Comparison of ENCODE assay signal across 31 cellular contexts in genomic region chr13:85995788-85996418, GRCh38.
DNase-seq lines count a peak whose midpoint lies in the region; ATAC-seq and TF ChIP-seq lines count a peak whose summit lies in the region.
"Had no signal": no experiment of that assay in that cellular context is flagged by ENCODE, and none has a peak within 500 bp of the region (broad histone marks: within the 10 kb centered on the region; RNA-seq: fewer than 3 reads in every experiment).

No MANE protein-coding gene starts in this region.

- no peak overlapping the region for H3K18ac ChIP-seq in neuronal stem cell (ENCODE audit: low read length)

- H3K36me3 ChIP-seq in GM23338 (ENCODE audit: insufficient read depth): no peaks in the 10 kb centered on the region
- no peaks in the 10 kb centered on the region for H3K36me3 ChIP-seq in neuronal stem cell (replicated peaks in 1 of 2; ENCODE audit: control insufficient read depth in 2 of 2, insufficient read depth in 2 of 2, low read length in 2 of 2)
- H3K36me3 ChIP-seq in GM23248 (ENCODE audit: low read depth): no peaks in the 10 kb centered on the region
- H3K36me3 ChIP-seq: cardiac muscle cell, esophagus muscularis mucosa, left lung, spleen, vagina had no signal

- no peaks in the 10 kb centered on the region for H3K36me3 Mint-ChIP-seq in GM23338 (ENCODE audit: low read depth)
- H3K36me3 Mint-ChIP-seq: activated CD8-positive, alpha-beta memory T cell treated with anti-CD3 and anti-CD28 coated beads, Interleukin-2, amount 10 ng/mL, durations not matched to agents 7 days and 5 days; activated naive CD4-positive, alpha-beta T cell treated with anti-CD3 and anti-CD28 coated beads, Interleukin-2, amount 50 U/mL, for 72 hours; CD4-positive, CD25-positive, alpha-beta regulatory T cell; naive B cell; stimulated activated naive B cell treated with anti-CD40 and anti-IgM and Interleukin-4, amounts not matched to agents 10 μg/mL and 1 μg/mL and 100 μg/mL, for 72 hours; WTC11 had no signal

- H4K91ac ChIP-seq in neuronal stem cell (ENCODE audit: low read depth, low read length, poor library complexity): no peak overlapping the region

- in situ Hi-C loops in GM23248 (cut with MboI): no loop called here

- no peaks in the 10 kb centered on the region for H3K27me3 Mint-ChIP-seq in GM23338 (ENCODE audit: insufficient read depth, low read depth, poor library complexity)
- H3K27me3 Mint-ChIP-seq: activated CD8-positive, alpha-beta memory T cell treated with anti-CD3 and anti-CD28 coated beads, Interleukin-2, amount 10 ng/mL, durations not matched to agents 7 days and 5 days; CD4-positive, CD25-positive, alpha-beta regulatory T cell; naive B cell; stimulated activated naive B cell treated with anti-CD40 and anti-IgM and Interleukin-4, amounts not matched to agents 10 μg/mL and 1 μg/mL and 100 μg/mL, for 72 hours had no signal

- no peak overlapping the region for H3K23ac ChIP-seq in neuronal stem cell (ENCODE audit: low read depth, low read length, poor library complexity)

- H2BK120ac ChIP-seq in neuronal stem cell (ENCODE audit: low read depth, low read length): no peak overlapping the region

- no peaks in the 10 kb centered on the region for H3K4me1 Mint-ChIP-seq in GM23338
- H3K4me1 Mint-ChIP-seq: activated CD8-positive, alpha-beta memory T cell treated with anti-CD3 and anti-CD28 coated beads, Interleukin-2, amount 10 ng/mL, durations not matched to agents 7 days and 5 days; CD4-positive, CD25-positive, alpha-beta regulatory T cell; H9; naive B cell; stimulated activated naive B cell treated with anti-CD40 and anti-IgM and Interleukin-4, amounts not matched to agents 10 μg/mL and 1 μg/mL and 100 μg/mL, for 72 hours; WTC11 had no signal

- H3K27ac ChIP-seq in GM23338 (ENCODE audit: low read depth) (no peak overlapping the region), neuronal stem cell (replicated peaks; ENCODE audit: low read length) (no peak overlapping the region), GM23248 (no peak overlapping the region)
- H3K27ac ChIP-seq: cardiac muscle cell, esophagus muscularis mucosa, KMS-11, left lung, spleen, vagina had no signal

- no peak overlapping the region for H3K4me3 Mint-ChIP-seq in GM23338
- H3K4me3 Mint-ChIP-seq: activated CD8-positive, alpha-beta memory T cell treated with anti-CD3 and anti-CD28 coated beads, Interleukin-2, amount 10 ng/mL, durations not matched to agents 7 days and 5 days; CD4-positive, CD25-positive, alpha-beta regulatory T cell; endodermal cell; H9; naive B cell; stimulated activated naive B cell treated with anti-CD40 and anti-IgM and Interleukin-4, amounts not matched to agents 10 μg/mL and 1 μg/mL and 100 μg/mL, for 72 hours; T-helper 2 cell treated with Interferon-gamma antibody and Interleukin-4, amounts not matched to agents 5 μg/mL and 100 μg/mL, for 36 hours; WTC11 had no signal

- TF ChIP-seq CTCF in GM23338 (conservative IDR thresholded peaks at IDR 0.05; ENCODE audit: low read depth in 2 of 2): no peak

- WGBS in neuronal stem cell (ENCODE audit: extremely low coverage in 2 of 2, insufficient read length in 2 of 2, insufficient replicate concordance in 1 of 2), 2 donors: no CpG with 5 or more reads among the region's 3 CpGs
- 42 to 47% methylated on average over 3 of the region's 3 CpGs for WGBS in GM23248 (ENCODE audit: low coverage in 1 of 2, low lambda C conversion rate in 2 of 2, missing lambda C conversion rate in 2 of 2), 2 experiments

- H3K9ac ChIP-seq in neuronal stem cell (ENCODE audit: low read depth, low read length, poor library complexity) (no peak overlapping the region), GM23248 (no peak overlapping the region)
- H3K9ac ChIP-seq: KMS-11 had no signal

- no peaks in the 10 kb centered on the region for H3K9me3 Mint-ChIP-seq in GM23338
- H3K9me3 Mint-ChIP-seq: endodermal cell; H9; stimulated activated naive B cell treated with anti-CD40 and anti-IgM and Interleukin-4, amounts not matched to agents 10 μg/mL and 1 μg/mL and 100 μg/mL, for 72 hours; WTC11 had no signal

- H3K27me3 ChIP-seq in GM23338 (ENCODE audit: insufficient read depth) (no peaks in the 10 kb centered on the region), neuronal stem cell (ENCODE audit: control insufficient read depth in 3 of 3, insufficient read depth in 3 of 3, low read depth in 1 of 3, low read length in 3 of 3) (no peaks in the 10 kb centered on the region), GM23248 (replicated peaks; ENCODE audit: insufficient read depth) (no peaks in the 10 kb centered on the region)
- H3K27me3 ChIP-seq: cardiac muscle cell, esophagus muscularis mucosa, left lung, spleen, vagina had no signal

- no peaks in the 10 kb centered on the region for H3K9me3 ChIP-seq in neuronal stem cell (replicated peaks in 1 of 2; ENCODE audit: control insufficient read depth in 2 of 2, insufficient read depth in 1 of 2, low read depth in 1 of 2, low read length in 2 of 2)
- no peaks in the 10 kb centered on the region for H3K9me3 ChIP-seq in GM23248 (ENCODE audit: low read depth)
- H3K9me3 ChIP-seq: esophagus muscularis mucosa, left lung, spleen, vagina had no signal

- DNase-seq in GM23338 (ENCODE audit: low spot score): no peak
- DNase-seq in NCI-H1417 (lab: John Stamatoyannopoulos, UW): peak in 2 of 3 experiments; percentile 35 to 76
- peak; percentile 45 for DNase-seq in OCI-M1 (lab: John Stamatoyannopoulos, UW)
- no peak for DNase-seq in neuronal stem cell (ENCODE audit: low spot score)
- DNase-seq in putamen (ENCODE audit: low spot score): no peak
- DNase-seq in GM23248: no peak
- DNase-seq: activated CD4-positive, alpha-beta T cell treated with anti-CD3 and anti-CD28 coated beads, Interleukin-2, amount 50 U/mL, for 1 hour; activated CD8-positive, alpha-beta memory T cell treated with anti-CD3 and anti-CD28 coated beads, Interleukin-2, amount 10 ng/mL, durations not matched to agents 7 days and 5 days; aorta; CD4-positive, CD25-positive, alpha-beta regulatory T cell; cortex of kidney; EL; endodermal cell; foreskin melanocyte; H9; left lung; naive B cell; NCI-H2081 treated with DMSO at 0.1 percent for 48 hours; NCI-H774; right cardiac atrium; spleen; stimulated activated CD4-positive, alpha-beta T cell treated with anti-CD3 and anti-CD28 coated beads, Interleukin-4, amount 100 ng/mL, for 24 hours; stimulated activated naive B cell treated with anti-CD40 and anti-IgM and Interleukin-4, amounts not matched to agents 10 μg/mL and 1 μg/mL and 100 μg/mL, for 72 hours had no signal

- H4K8ac ChIP-seq in neuronal stem cell (ENCODE audit: low read depth, low read length): no peak overlapping the region

- H3K4me3 ChIP-seq in GM23338: no peak overlapping the region
- no peak overlapping the region for H3K4me3 ChIP-seq in neuronal stem cell (ENCODE audit: low read length in 2 of 2)
- no peak overlapping the region for H3K4me3 ChIP-seq in GM23248
- H3K4me3 ChIP-seq: cardiac muscle cell, esophagus muscularis mucosa, left lung, spleen, vagina had no signal

- H2AFZ ChIP-seq in GM23338: no peak overlapping the region
- peak overlapping the region; percentile 68 for H2AFZ ChIP-seq in neuronal stem cell (ENCODE audit: low read length)
- no peak overlapping the region for H2AFZ ChIP-seq in GM23248

- H3K14ac ChIP-seq in neuronal stem cell (ENCODE audit: low read length): no peak overlapping the region

- H3K27ac Mint-ChIP-seq in GM23338: peak overlapping the region; percentile 62; the same call in 1 of the 2 replicates
- H3K27ac Mint-ChIP-seq: activated CD8-positive, alpha-beta memory T cell treated with anti-CD3 and anti-CD28 coated beads, Interleukin-2, amount 10 ng/mL, durations not matched to agents 7 days and 5 days; activated naive CD4-positive, alpha-beta T cell treated with anti-CD3 and anti-CD28 coated beads, Interleukin-2, amount 50 U/mL, for 72 hours; CD4-positive, CD25-positive, alpha-beta regulatory T cell; endodermal cell; H9; naive B cell; stimulated activated naive B cell treated with anti-CD40 and anti-IgM and Interleukin-4, amounts not matched to agents 10 μg/mL and 1 μg/mL and 100 μg/mL, for 72 hours; T-helper 2 cell treated with Interferon-gamma antibody and Interleukin-4, amounts not matched to agents 5 μg/mL and 100 μg/mL, for 36 hours; WTC11 had no signal

- H3K4ac ChIP-seq in neuronal stem cell (ENCODE audit: low read length): no peak overlapping the region

- H3K79me2 ChIP-seq in GM23338 (replicated peaks; ENCODE audit: insufficient read depth) (no peaks in the 10 kb centered on the region), GM23248 (ENCODE audit: insufficient read depth) (no peaks in the 10 kb centered on the region)

- H2BK12ac ChIP-seq in neuronal stem cell (ENCODE audit: low read length): no peak overlapping the region

- H3K4me2 ChIP-seq in GM23338 (no peak overlapping the region), neuronal stem cell (ENCODE audit: insufficient read depth, low read length, poor library complexity, severe bottlenecking) (no peak overlapping the region), GM23248 (ENCODE audit: unreplicated experiment) (no peak overlapping the region)
- H3K4me2 ChIP-seq: KMS-11 had no signal

- H3F3A ChIP-seq in GM23338 (replicated peaks; ENCODE audit: low read depth) (no peaks in the 10 kb centered on the region), GM23248 (ENCODE audit: insufficient read depth) (no peaks in the 10 kb centered on the region)

- ATAC-seq in GM23338 (no peak), HG03135 (IDR thresholded peaks at IDR 0.05; ENCODE audit: unreplicated experiment) (no peak)
- ATAC-seq: activated CD8-positive, alpha-beta memory T cell treated with anti-CD3 and anti-CD28 coated beads, Interleukin-2, amount 10 ng/mL, durations not matched to agents 7 days and 5 days; activated naive CD4-positive, alpha-beta T cell treated with anti-CD3 and anti-CD28 coated beads, Interleukin-2, amount 50 U/mL, for 72 hours; left lung; right cardiac atrium; stimulated activated naive B cell treated with anti-CD40 and anti-IgM and Interleukin-4, amounts not matched to agents 10 μg/mL and 1 μg/mL and 100 μg/mL, for 72 hours; WTC11 had no signal

- H3K79me1 ChIP-seq in neuronal stem cell (ENCODE audit: low read depth, low read length): no peaks in the 10 kb centered on the region

- H4K20me1 ChIP-seq in GM23338 (replicated peaks; ENCODE audit: insufficient read depth) (no peaks in the 10 kb centered on the region), GM23248 (ENCODE audit: insufficient read depth) (no peaks in the 10 kb centered on the region)

- H3K9me2 ChIP-seq in GM23338 (ENCODE audit: insufficient read depth): no peaks in the 10 kb centered on the region
- no peaks in the 10 kb centered on the region for H3K9me2 ChIP-seq in GM23248 (ENCODE audit: insufficient read depth)

- H3K4me1 ChIP-seq in GM23338 (ENCODE audit: insufficient read depth): no peaks in the 10 kb centered on the region
- H3K4me1 ChIP-seq in neuronal stem cell (ENCODE audit: control insufficient read depth in 2 of 2, insufficient read depth in 1 of 2, low read depth in 1 of 2, low read length in 2 of 2): no peaks in the 10 kb centered on the region
- no peaks in the 10 kb centered on the region for H3K4me1 ChIP-seq in GM23248 (ENCODE audit: insufficient read depth)
- H3K4me1 ChIP-seq: esophagus muscularis mucosa, left lung, spleen, vagina had no signal

- no peak overlapping the region for H2AK5ac ChIP-seq in neuronal stem cell (ENCODE audit: low read depth, low read length)

- H2BK15ac ChIP-seq in neuronal stem cell (ENCODE audit: low read length): no peak overlapping the region

- no peak overlapping the region for H2BK5ac ChIP-seq in neuronal stem cell (ENCODE audit: low read length)

TF ChIP-seq in GM23338, 12 proteins besides CTCF, POLR2A, EP300 and RAD21 (continues in another document):
- no peak for TF ChIP-seq POLR2AphosphoS5 (IDR thresholded peaks at IDR 0.05; ENCODE audit: low read depth)

Comparison
In these comparisons a context has a peak if more than half of its experiments do, and no peak if none do; other contexts are left out.
1. DNase-seq: peak in NCI-H1417 (2 of 3) and OCI-M1 (single experiment); none in GM23338 (single experiment), neuronal stem cell (single experiment), putamen (single experiment) and GM23248 (single experiment).